3 cellular contexts compared by ENCODE assay signal in the genomic region with DNA sequence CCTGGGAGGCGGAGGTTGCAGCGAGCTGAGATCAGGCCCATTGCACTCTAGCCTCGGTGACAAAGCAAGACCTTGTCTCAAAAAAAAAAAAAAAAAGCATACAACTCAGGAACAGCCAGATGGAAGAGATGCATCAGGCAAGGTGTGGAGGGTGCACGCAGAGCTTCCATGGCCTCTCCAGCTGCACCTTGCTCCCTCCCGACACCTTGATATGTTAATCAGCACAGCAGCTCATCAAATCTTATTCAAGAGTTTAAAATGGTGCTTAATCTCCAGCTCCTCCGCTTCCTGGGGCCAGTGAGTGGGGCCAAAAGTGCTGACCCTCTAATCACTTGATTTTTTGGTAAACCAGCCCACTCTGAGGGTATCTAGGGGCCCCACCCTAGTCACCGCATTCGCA.
"Had no signal": no experiment of that assay in that cellular context is flagged by ENCODE, and none has a peak within 500 bp of the region (broad histone marks: within the 10 kb centered on the region; RNA-seq: fewer than 3 reads in every experiment).

No MANE protein-coding gene starts in this region.

- DNase-seq: GDM1, GF-D8 had no signal

- H3K4me3 ChIP-seq: GM12878 had no signal

- ATAC-seq: GM12878 had no signal
